ENCODE assay signal across 1 cellular context in the genomic region with DNA sequence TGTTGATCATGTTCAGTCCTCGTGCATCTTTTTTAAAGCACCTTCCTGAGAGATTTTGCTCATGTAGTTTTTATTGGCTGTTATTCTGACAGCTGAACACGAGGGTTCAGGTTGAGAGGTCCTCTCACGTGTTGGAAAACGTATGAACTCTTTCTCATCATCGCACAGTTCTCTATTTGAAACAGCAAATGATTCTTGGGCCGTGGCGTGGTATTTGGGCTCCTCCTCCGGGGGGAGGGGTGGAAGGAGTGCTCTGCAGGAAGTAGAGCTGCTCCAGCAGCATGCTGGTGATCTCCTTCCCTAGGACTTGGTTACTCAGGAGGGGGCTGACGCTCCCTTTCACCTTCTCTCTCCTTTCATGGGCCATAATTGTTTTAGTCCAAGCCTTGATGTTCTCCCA.
A peak's percentile ranks its signal among the peaks of the same experiment; 100 is the strongest.
TF ChIP-seq lines count a peak whose summit lies in the region.

No MANE protein-coding gene starts in this region.

TF ChIP-seq in H1, 55 proteins besides CTCF, POLR2A, EP300 and RAD21 (continued from another document):
- TF ChIP-seq EGR1 (IDR thresholded peaks at IDR 0.05; ENCODE audit: borderline replicate concordance, low read depth, low read length) (no peak), SAP30 (IDR thresholded peaks at IDR 0.05; ENCODE audit: insufficient read depth, insufficient replicate concordance, low read length) (no peak), SIRT6 (IDR thresholded peaks at IDR 0.05; ENCODE audit: low read length) (no peak), CHD1 (IDR thresholded peaks at IDR 0.05; ENCODE audit: low read depth, low read length) (no peak), ASH2L (IDR thresholded peaks at IDR 0.05; ENCODE audit: low read length) (peak; percentile 21), JUND (IDR thresholded peaks at IDR 0.05; ENCODE audit: low read length) (no peak), FOSL1 (IDR thresholded peaks at IDR 0.05; ENCODE audit: insufficient read depth, low read depth, low read length) (no peak), ZNF274 (IDR thresholded peaks at IDR 0.05; ENCODE audit: borderline replicate concordance, extremely low read depth, low read length) (no peak), CBX5 (IDR thresholded peaks at IDR 0.05; ENCODE audit: low read depth, low read length) (no peak), TEAD4 (IDR thresholded peaks at IDR 0.05; ENCODE audit: low read depth, low read length) (0 out of 2 replicates have a peak, but pooled peaks have one; percentile 19), YY1 (IDR thresholded peaks at IDR 0.05; ENCODE audit: low read depth, low read length) (no peak), CBX8 (IDR thresholded peaks at IDR 0.05; ENCODE audit: borderline replicate concordance, low read depth, low read length) (no peak), SIN3A (conservative IDR thresholded peaks at IDR 0.05 in 1 of 2, IDR thresholded peaks at IDR 0.05 in 1 of 2; ENCODE audit: low read depth in 1 of 2, low read length in 2 of 2) (no peak), TAF7 (optimal IDR thresholded peaks at IDR 0.05; ENCODE audit: borderline replicate concordance, low read depth, low read length) (no peak)
